ENCODE assay signal across 9 cellular contexts in genomic region chr7:380226-380550, GRCh38.
DNase-seq lines count a peak whose midpoint lies in the region; ATAC-seq and TF ChIP-seq lines count a peak whose summit lies in the region.
"Had no signal": no experiment of that assay in that cellular context is flagged by ENCODE, and none has a peak within 500 bp of the region (broad histone marks: within the 10 kb centered on the region; RNA-seq: fewer than 3 reads in every experiment).

No MANE protein-coding gene starts in this region.

- TF ChIP-seq CTCF in gastrocnemius medialis (IDR thresholded peaks at IDR 0.05 in 4 of 5, conservative IDR thresholded peaks at IDR 0.05 in 1 of 5): no peak

- H3K4me1 ChIP-seq in SJCRH30: no peaks in the 10 kb centered on the region
- peaks cover 7 to 13% of the 10 kb centered on the region in 2 donors for H3K4me1 ChIP-seq in gastrocnemius medialis

- no peaks in the 10 kb centered on the region for H3K27me3 ChIP-seq in SJCRH30
- peaks cover 0 to 32% (median 3%) of the 10 kb centered on the region in 3 donors for H3K27me3 ChIP-seq in gastrocnemius medialis

- H3K9me3 ChIP-seq in SJCRH30 (replicated peaks) (no peaks in the 10 kb centered on the region), gastrocnemius medialis (peaks cover 0 to 9% (median 0%) of the 10 kb centered on the region in 3 donors)

- H3K27ac ChIP-seq in SJCRH30: no peak overlapping the region
- no peak overlapping the region for H3K27ac ChIP-seq in gastrocnemius medialis

- H3K36me3 ChIP-seq in SJCRH30 (no peaks in the 10 kb centered on the region), gastrocnemius medialis (no peaks in the 10 kb centered on the region)

- intact Hi-C loops in gastrocnemius medialis (cut with DNase I; ENCODE audit: low total_unique reads): no loop called here

- no peak for ATAC-seq in gastrocnemius medialis
- no peak for ATAC-seq in GM21367 (IDR thresholded peaks at IDR 0.05; ENCODE audit: unreplicated experiment)
- no peak for ATAC-seq in GM19397 (IDR thresholded peaks at IDR 0.05; ENCODE audit: unreplicated experiment)

- in situ Hi-C loops in gastrocnemius medialis (cut with MboI; ENCODE audit: low sequenced_read_pairs in 4 of 4): no loop called here

- DNase-seq in NCI-H1417 (lab: John Stamatoyannopoulos, UW) (peak in 2 of 3 experiments; percentile 68 to 85), NCI-H1417 treated with DMSO at 0.1 percent for 48 hours (lab: John Stamatoyannopoulos, UW) (no peak), SJCRH30 (peak; percentile 31 to 63), iPS-NIHi7 (ENCODE audit: extremely low spot score) (peak; percentile 31), gastrocnemius medialis (no peak), activated gamma-delta T cell (lab: John Stamatoyannopoulos, UW) (no peak)
- DNase-seq: 8988T had no signal

- H3K4me3 ChIP-seq in SJCRH30 (peak overlapping the region; percentile 38), gastrocnemius medialis (peak overlapping the region; percentile 48 to 54 (median 50))

- no peak for TF ChIP-seq POLR2A in gastrocnemius medialis (IDR thresholded peaks at IDR 0.05)

Comparison
In these comparisons a context has a peak if more than half of its experiments do, and no peak if none do; other contexts are left out.
1. DNase-seq: peak in NCI-H1417 (2 of 3), SJCRH30 (2 of 2) and iPS-NIHi7 (single experiment); none in NCI-H1417 treated with DMSO at 0.1 percent for 48 hours (single experiment), gastrocnemius medialis (0 of 2) and activated gamma-delta T cell (single experiment).